Comparison of ENCODE assay signal across 15 cellular contexts in genomic region chr11:17383466-17383865, GRCh38. TPM values are rescaled to one million over a fixed set of nuclear protein-coding genes. Genes with fewer than 3 reads are reported as not detected.
DNase-seq lines count a peak whose midpoint lies in the region; ATAC-seq, FAIRE-seq and TF ChIP-seq lines count a peak whose summit lies in the region.
"Had no signal": no experiment of that assay in that cellular context is flagged by ENCODE, and none has a peak within 500 bp of the region (broad histone marks: within the 10 kb centered on the region; RNA-seq: fewer than 3 reads in every experiment).

No MANE protein-coding gene starts in this region.

- peak overlapping the region in 1 of 8 donors; percentile 34 for H3K27ac Mint-ChIP-seq in CD8-positive, alpha-beta memory T cell
- H3K27ac Mint-ChIP-seq: natural killer cell treated with Interleukin-12 subunit alpha and Interleukin-12 subunit beta and Interleukin-15 and Interleukin-18, amount 100 ng/mL, for 72 hours; T-helper 2 cell treated with Interferon-gamma antibody and Interleukin-4, amounts not matched to agents 5 μg/mL and 100 μg/mL, for 36 hours had no signal

- no peak overlapping the region for H3K4me3 Mint-ChIP-seq in CD8-positive, alpha-beta memory T cell
- H3K4me3 Mint-ChIP-seq: natural killer cell treated with Interleukin-12 subunit alpha and Interleukin-12 subunit beta and Interleukin-15 and Interleukin-18, amount 100 ng/mL, for 72 hours; T-helper 2 cell treated with Interferon-gamma antibody and Interleukin-4, amounts not matched to agents 5 μg/mL and 100 μg/mL, for 36 hours had no signal

- H3K23ac ChIP-seq in mesendoderm (ENCODE audit: low read length): no peak overlapping the region

- H2BK120ac ChIP-seq in mesendoderm (ENCODE audit: low read depth, low read length): no peak overlapping the region

- POLR2A ChIA-PET in CD8-positive, alpha-beta memory T cell (lab: Charles Lee): no interaction called here

- H3K4me3 ChIP-seq in bronchial epithelial cell (ENCODE audit: low read depth, low read length): no peak overlapping the region
- peak overlapping the region; percentile 78 for H3K4me3 ChIP-seq in psoas muscle
- H3K4me3 ChIP-seq in CD8-positive, alpha-beta memory T cell (ENCODE audit: low read length): no peak overlapping the region
- H3K4me3 ChIP-seq in mesendoderm (ENCODE audit: low read length): no peak overlapping the region
- H3K4me3 ChIP-seq in aorta (ENCODE audit: low read length in 2 of 2): no peak overlapping the region
- H3K4me3 ChIP-seq: skin epidermis, suprapubic skin had no signal

- H3K18ac ChIP-seq in mesendoderm (ENCODE audit: low read length): no peak overlapping the region

- H3K36me3 Mint-ChIP-seq in CD8-positive, alpha-beta memory T cell: peaks cover 0 to 1% (median under 1%) of the 10 kb centered on the region in 3 donors
- H3K36me3 Mint-ChIP-seq: natural killer cell treated with Interleukin-12 subunit alpha and Interleukin-12 subunit beta and Interleukin-15 and Interleukin-18, amount 100 ng/mL, for 72 hours had no signal

- H3K4me1 Mint-ChIP-seq in CD8-positive, alpha-beta memory T cell: peaks cover 0 to under 1% (median 0%) of the 10 kb centered on the region in 3 donors

- H3K4me1 ChIP-seq in psoas muscle (peaks cover 56% of the 10 kb centered on the region), mesendoderm (ENCODE audit: control insufficient read depth, low read depth, low read length) (no peaks in the 10 kb centered on the region), aorta (ENCODE audit: control insufficient read depth in 1 of 2, insufficient read depth in 2 of 2, low read length in 2 of 2) (no peaks in the 10 kb centered on the region)
- no peaks in the 10 kb centered on the region for H3K4me1 ChIP-seq in CD8-positive, alpha-beta memory T cell (ENCODE audit: insufficient read depth, low read length)
- H3K4me1 ChIP-seq: Caco-2 had no signal

- H3K9ac ChIP-seq in mesendoderm (ENCODE audit: low read length): no peak overlapping the region

- DNase-seq in NOMO-1 (lab: John Stamatoyannopoulos, UW; ENCODE audit: unreplicated experiment in 2 of 2): peak; percentile 37 to 69
- DNase-seq in bronchial epithelial cell (ENCODE audit: low read depth): peak; percentile 26
- DNase-seq in psoas muscle: no peak
- no peak for DNase-seq in CD8-positive, alpha-beta memory T cell
- no peak for DNase-seq in sciatic nerve (ENCODE audit: low spot score)
- no peak for DNase-seq in mesendoderm
- DNase-seq in aorta: no peak
- DNase-seq: activated gamma-delta T cell had no signal

- H3K27me3 Mint-ChIP-seq in CD8-positive, alpha-beta memory T cell: no peaks in the 10 kb centered on the region

- no peaks in the 10 kb centered on the region for H3K36me3 ChIP-seq in bronchial epithelial cell (ENCODE audit: control insufficient read depth, insufficient read depth, low read length)
- peaks cover 0 to 18% of the 10 kb centered on the region in 2 donors for H3K36me3 ChIP-seq in psoas muscle (ENCODE audit: insufficient read depth in 1 of 2, low read depth in 1 of 2)
- no peaks in the 10 kb centered on the region for H3K36me3 ChIP-seq in CD8-positive, alpha-beta memory T cell (ENCODE audit: insufficient read depth, low read length)
- no peaks in the 10 kb centered on the region for H3K36me3 ChIP-seq in mesendoderm (ENCODE audit: control insufficient read depth, insufficient read depth, low read length)
- H3K36me3 ChIP-seq in aorta (ENCODE audit: control insufficient read depth in 1 of 2, insufficient read depth in 2 of 2, low read length in 1 of 2): peaks cover 0 to 2% of the 10 kb centered on the region in 2 donors
- H3K36me3 ChIP-seq: suprapubic skin had no signal

- H3K79me2 ChIP-seq in mesendoderm (ENCODE audit: control insufficient read depth, insufficient read depth, low read length): no peaks in the 10 kb centered on the region

- CTCF ChIA-PET in CD8-positive, alpha-beta memory T cell (lab: Charles Lee): interaction anchor here (0.7 to 3.2 kb wide), 22 partner anchors 9 to 347 kb away, joined by 3 to 21 read pairs (median 5); no protein-coding TSS in a partner anchor

- H2AK5ac ChIP-seq in mesendoderm (ENCODE audit: low read length): no peak overlapping the region

- FAIRE-seq in bronchial epithelial cell (lab: Jason Lieb, UNC): no peak
- FAIRE-seq: G401.6 had no signal

- H3K4ac ChIP-seq in mesendoderm (ENCODE audit: low read depth, low read length): no peak overlapping the region

- H2BK5ac ChIP-seq in mesendoderm (ENCODE audit: low read length): no peak overlapping the region

- WGBS in psoas muscle, 3 donors: 50 to 100% (median 69%) methylated on average over 1 of the region's 1 CpG
- no CpG with 5 or more reads among the region's 1 CpG for WGBS in mesendoderm (ENCODE audit: extremely low coverage, insufficient coverage, low lambda C conversion rate)
- WGBS in aorta, 2 donors: 87 to 89% methylated on average over 1 of the region's 1 CpG

- TF ChIP-seq CTCF in bronchial epithelial cell (IDR thresholded peaks at IDR 0.05; ENCODE audit: insufficient read depth, low read length, severe bottlenecking): no peak
- TF ChIP-seq CTCF in psoas muscle (IDR thresholded peaks at IDR 0.05): no peak

- H3K9me3 ChIP-seq in psoas muscle: no peaks in the 10 kb centered on the region
- no peaks in the 10 kb centered on the region for H3K9me3 ChIP-seq in CD8-positive, alpha-beta memory T cell (ENCODE audit: low read length)
- H3K9me3 ChIP-seq in aorta (ENCODE audit: control insufficient read depth, low read length): no peaks in the 10 kb centered on the region
- H3K9me3 ChIP-seq: suprapubic skin had no signal

- no peak overlapping the region for H4K8ac ChIP-seq in mesendoderm (ENCODE audit: low read depth, low read length)

- H3K27ac ChIP-seq in psoas muscle (peak overlapping the region; percentile 96), mesendoderm (ENCODE audit: low read depth, low read length) (no peak overlapping the region), aorta (ENCODE audit: low read depth in 1 of 2, low read length in 2 of 2) (no peak overlapping the region)
- no peak overlapping the region for H3K27ac ChIP-seq in CD8-positive, alpha-beta memory T cell (ENCODE audit: low read depth, low read length)
- H3K27ac ChIP-seq: skin epidermis, suprapubic skin had no signal

- H3K4me2 ChIP-seq in mesendoderm (ENCODE audit: low read length): no peak overlapping the region

- intact Hi-C loops in psoas muscle (cut with DNase I): loop anchor here in 1 of 2 donors (5.0 kb wide), 1 partner anchor 89 kb away; no protein-coding TSS in a partner anchor
- intact Hi-C loops in sciatic nerve (cut with DNase I): no loop called here
- intact Hi-C loops in aorta (cut with DNase I): no loop called here

- H4K5ac ChIP-seq in mesendoderm (ENCODE audit: low read length): no peak overlapping the region

- no peaks in the 10 kb centered on the region for H3K9me3 Mint-ChIP-seq in CD8-positive, alpha-beta memory T cell
- H3K9me3 Mint-ChIP-seq: natural killer cell treated with Interleukin-12 subunit alpha and Interleukin-12 subunit beta and Interleukin-15 and Interleukin-18, amount 100 ng/mL, for 72 hours; T-helper 2 cell treated with Interferon-gamma antibody and Interleukin-4, amounts not matched to agents 5 μg/mL and 100 μg/mL, for 36 hours had no signal

- H3K79me1 ChIP-seq in mesendoderm (ENCODE audit: low read length): no peaks in the 10 kb centered on the region

- ATAC-seq in GM21786 (IDR thresholded peaks at IDR 0.05; ENCODE audit: unreplicated experiment): peak; percentile 10
- no peak for ATAC-seq in psoas muscle
- no peak for ATAC-seq in sciatic nerve
- no peak for ATAC-seq in aorta (ENCODE audit: low FRiP score)

- no peak overlapping the region for H2BK15ac ChIP-seq in mesendoderm (replicated peaks; ENCODE audit: low read depth)

- H3K56ac ChIP-seq in mesendoderm (ENCODE audit: low read length): no peak overlapping the region

- H3K27me3 ChIP-seq in bronchial epithelial cell (ENCODE audit: control insufficient read depth, insufficient read depth, low read length) (no peaks in the 10 kb centered on the region), psoas muscle (ENCODE audit: insufficient read depth in 3 of 3, low read length in 2 of 3) (no peaks in the 10 kb centered on the region), mesendoderm (ENCODE audit: insufficient read depth, low read length, poor library complexity) (no peaks in the 10 kb centered on the region), aorta (ENCODE audit: control insufficient read depth in 1 of 2, insufficient read depth in 2 of 2, low read length in 1 of 2) (no peaks in the 10 kb centered on the region)
- no peaks in the 10 kb centered on the region for H3K27me3 ChIP-seq in CD8-positive, alpha-beta memory T cell (ENCODE audit: insufficient read depth, low read length, poor library complexity, severe bottlenecking)

RNA-seq across cellular contexts. Expression of gene KCNJ11, which starts 5.0 kb away (rescaled TPM):
- 0.77 and 0.79 TPM in 2 replicates for total RNA-seq in bronchial epithelial cell
- total RNA-seq in psoas muscle: 100 to 1,000 TPM in 2 of 4 donors, 10 to 100 TPM in 2; 88.4 to 173 (median 126) TPM
- polyA plus RNA-seq in psoas muscle: 10 to 100 TPM; 66.5 to 87.5 (median 86.8) TPM
- total RNA-seq in CD8-positive, alpha-beta memory T cell: under 1 TPM; 0.53 to 0.95 TPM
- 0.09 TPM for polyA plus RNA-seq in CD8-positive, alpha-beta memory T cell
- 6.6 TPM for total RNA-seq in sciatic nerve
- polyA plus RNA-seq in mesendoderm (2013, experiment 1 of 2): 0.65 TPM
- polyA plus RNA-seq in mesendoderm (2013, experiment 2 of 2): 0.91 TPM
- total RNA-seq in aorta: 1 to 10 TPM; 1.0 to 1.3 TPM
- polyA plus RNA-seq in aorta: 1 to 10 TPM; 1.6 to 3.8 TPM

RNA-seq across cellular contexts. Expression of gene NCR3LG1, which starts 31.9 kb away (rescaled TPM):
- total RNA-seq in bronchial epithelial cell: 1.3 and 2.6 TPM in 2 replicates
- total RNA-seq in psoas muscle: under 1 TPM; 0.09 to 0.71 (median 0.17) TPM
- under 1 TPM; 0.01 to 0.18 (median 0.14) TPM for polyA plus RNA-seq in psoas muscle
- total RNA-seq in CD8-positive, alpha-beta memory T cell: 1 to 10 TPM; 5.9 to 6.0 TPM
- polyA plus RNA-seq in CD8-positive, alpha-beta memory T cell: 0.03 TPM
- total RNA-seq in sciatic nerve: 2.1 TPM
- 0.51 TPM for polyA plus RNA-seq in mesendoderm (2013, experiment 1 of 2)
- 0.66 TPM for polyA plus RNA-seq in mesendoderm (2013, experiment 2 of 2)
- 1 to 10 TPM; 2.9 to 3.2 TPM for total RNA-seq in aorta
- polyA plus RNA-seq in aorta: under 1 TPM; 0.38 to 0.74 TPM

Comparison
In these comparisons a context has a peak if more than half of its experiments do, and no peak if none do; other contexts are left out.
1. DNase-seq: peak in NOMO-1 (2 of 2) and bronchial epithelial cell (single experiment); none in psoas muscle (0 of 2), CD8-positive, alpha-beta memory T cell (0 of 5), sciatic nerve (single experiment), mesendoderm (single experiment) and aorta (0 of 2).
2. RNA of gene KCNJ11, which starts 5.0 kb away (total RNA-seq): 88.4 to 173 TPM in psoas muscle; 6.6 TPM in sciatic nerve (single experiment), 1.0 to 1.3 TPM in aorta, 0.53 to 0.95 TPM in CD8-positive, alpha-beta memory T cell and 0.77 to 0.79 TPM in bronchial epithelial cell; every median in the first group is over 10 times any median in the second.